In the genomic region with DNA sequence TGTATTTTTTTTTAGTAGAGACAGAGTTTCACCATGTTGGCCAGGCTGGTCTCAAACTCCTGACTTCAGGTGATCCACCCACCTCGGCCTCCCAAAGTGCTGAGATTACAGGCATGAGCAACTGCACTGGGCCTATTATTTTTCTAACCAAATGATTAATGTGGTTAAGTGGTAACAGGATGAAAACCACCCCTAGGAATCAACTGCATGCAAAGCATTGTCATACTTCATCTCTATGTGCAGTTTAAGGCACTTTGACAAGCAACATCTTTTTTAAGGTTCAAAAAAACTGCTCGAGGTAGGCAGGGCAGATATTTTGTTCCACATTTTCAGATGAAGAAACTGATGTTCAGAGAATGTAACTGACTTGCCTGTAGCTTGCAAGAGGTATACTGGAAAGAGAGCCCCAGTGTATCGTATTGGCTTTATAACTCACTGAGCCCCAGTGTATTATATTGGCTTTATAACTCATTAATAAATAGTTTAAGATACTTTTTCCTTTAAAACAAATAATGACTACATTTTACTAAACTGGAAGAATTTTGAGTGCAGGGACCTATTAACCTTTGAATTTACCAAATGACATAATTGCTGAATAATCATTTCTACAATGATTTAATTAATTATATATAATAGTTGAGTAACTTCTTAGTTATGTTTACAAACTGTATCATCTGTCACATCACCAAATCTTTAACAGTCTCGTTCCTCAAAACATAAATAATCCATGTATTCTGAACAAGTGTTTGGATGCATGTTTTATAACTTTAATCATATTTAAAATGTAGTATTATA, we compare ENCODE assay signal across 1 cellular context.
TF ChIP-seq lines count a peak whose summit lies in the region.

No MANE protein-coding gene starts in this region.

TF ChIP-seq in HepG2, 621 proteins besides CTCF, POLR2A, EP300 and RAD21:
- TF ChIP-seq FOXO4 (CRISPR knock-in tag; conservative IDR thresholded peaks at IDR 0.05) (no peak), ZNF18 (CRISPR knock-in tag; IDR thresholded peaks at IDR 0.05; ENCODE audit: insufficient replicate concordance) (no peak), ZHX1 (CRISPR knock-in tag; IDR thresholded peaks at IDR 0.05; ENCODE audit: low read depth) (no peak), ARNT2 (CRISPR knock-in tag; IDR thresholded peaks at IDR 0.05; ENCODE audit: low read depth) (no peak), ZFY (CRISPR knock-in tag; IDR thresholded peaks at IDR 0.05) (no peak), ZNF574 (CRISPR knock-in tag; IDR thresholded peaks at IDR 0.05) (no peak), RARA (CRISPR knock-in tag; IDR thresholded peaks at IDR 0.05) (no peak), SNAI1 (CRISPR knock-in tag; IDR thresholded peaks at IDR 0.05; ENCODE audit: borderline replicate concordance) (no peak), MAFK (conservative IDR thresholded peaks at IDR 0.05 in 1 of 2, IDR thresholded peaks at IDR 0.05 in 1 of 2; ENCODE audit: low read length in 2 of 2) (peak; percentile 63 to 89; a peak in 3 of 4 replicates), ZNF142 (CRISPR knock-in tag; IDR thresholded peaks at IDR 0.05) (no peak), ZMAT3 (CRISPR knock-in tag; conservative IDR thresholded peaks at IDR 0.05) (no peak), MAFF (IDR thresholded peaks at IDR 0.05; ENCODE audit: low read depth, low read length) (peak; percentile 73), KLF12 (CRISPR knock-in tag; IDR thresholded peaks at IDR 0.05; ENCODE audit: borderline replicate concordance) (no peak), MXD1 (CRISPR knock-in tag; IDR thresholded peaks at IDR 0.05) (no peak), ZNF569 (CRISPR knock-in tag; IDR thresholded peaks at IDR 0.05; ENCODE audit: borderline replicate concordance) (no peak)
- TF ChIP-seq, protein P1, sequence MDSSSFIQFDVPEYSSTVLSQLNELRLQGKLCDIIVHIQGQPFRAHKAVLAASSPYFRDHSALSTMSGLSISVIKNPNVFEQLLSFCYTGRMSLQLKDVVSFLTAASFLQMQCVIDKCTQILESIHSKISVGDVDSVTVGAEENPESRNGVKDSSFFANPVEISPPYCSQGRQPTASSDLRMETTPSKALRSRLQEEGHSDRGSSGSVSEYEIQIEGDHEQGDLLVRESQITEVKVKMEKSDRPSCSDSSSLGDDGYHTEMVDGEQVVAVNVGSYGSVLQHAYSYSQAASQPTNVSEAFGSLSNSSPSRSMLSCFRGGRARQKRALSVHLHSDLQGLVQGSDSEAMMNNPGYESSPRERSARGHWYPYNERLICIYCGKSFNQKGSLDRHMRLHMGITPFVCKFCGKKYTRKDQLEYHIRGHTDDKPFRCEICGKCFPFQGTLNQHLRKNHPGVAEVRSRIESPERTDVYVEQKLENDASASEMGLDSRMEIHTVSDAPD (CRISPR knock-in tag; IDR thresholded peaks at IDR 0.05), result no peak
